Comparison of ENCODE assay signal across 24 cellular contexts in the genomic region with DNA sequence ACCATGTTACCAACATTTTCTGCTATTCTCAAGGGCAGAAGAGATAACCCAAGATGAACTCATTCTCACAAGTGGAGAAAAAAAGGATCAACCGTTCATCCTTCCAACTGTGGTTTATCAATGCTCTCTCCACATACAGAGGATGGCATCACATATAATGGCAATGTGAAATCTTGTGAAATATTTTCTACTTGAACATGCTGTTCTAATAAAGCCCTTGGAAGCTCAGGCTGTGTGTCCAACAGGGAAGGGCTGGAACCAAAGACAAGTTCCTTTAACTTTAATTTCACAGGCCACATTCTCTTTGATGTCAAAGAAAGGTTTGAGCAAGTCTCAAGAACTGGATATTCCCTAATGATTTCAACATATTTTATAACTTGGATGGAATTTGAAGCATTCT.
"Had no signal": no experiment of that assay in that cellular context is flagged by ENCODE, and none has a peak within 500 bp of the region (broad histone marks: within the 10 kb centered on the region; RNA-seq: fewer than 3 reads in every experiment).

No MANE protein-coding gene starts in this region.

- H3K4me3 ChIP-seq: dorsolateral prefrontal cortex, heart right ventricle, mucosa of descending colon, right atrium auricular region, sigmoid colon, skin epidermis, spleen, thoracic aorta, transverse colon, vagina had no signal

- DNase-seq: central memory CD4-positive, alpha-beta T cell; dorsolateral prefrontal cortex; effector CD4-positive, alpha-beta T cell; heart right ventricle; mesenchymal stem cell; mucosa of descending colon; naive B cell; sigmoid colon; spleen; stimulated activated CD4-positive, alpha-beta T cell treated with anti-CD3 and anti-CD28 coated beads, Interleukin-4, amount 100 ng/mL, for 4 hours; stimulated activated naive CD8-positive, alpha-beta T cell treated with anti-CD3 and anti-CD28 coated beads, Interleukin-15, Interleukin-2, amounts not matched to agents 100 U/mL and 50 U/mL, for 24 hours; substantia nigra; transverse colon had no signal

- H2AFZ ChIP-seq: parathyroid adenoma had no signal

- H3K4me1 ChIP-seq: parathyroid adenoma, sigmoid colon, spleen, transverse colon had no signal

- FAIRE-seq: colon, frontal cortex, keratinocyte had no signal

- H3K9me3 ChIP-seq: heart right ventricle, mucosa of descending colon, neutrophil, right atrium auricular region, sigmoid colon, spleen, thoracic aorta, transverse colon, vagina had no signal

- H3K27me3 ChIP-seq: dorsolateral prefrontal cortex, heart right ventricle, right atrium auricular region, sigmoid colon, transverse colon, vagina had no signal

- H3K27ac ChIP-seq: neutrophil, parathyroid adenoma, skin epidermis, spleen, thoracic aorta, transverse colon, vagina had no signal

- ATAC-seq: mucosa of descending colon; natural killer cell treated with Interleukin-12 subunit alpha and Interleukin-12 subunit beta and Interleukin-15 and Interleukin-18, amount 100 ng/mL, for 72 hours; stimulated activated memory B cell treated with anti-CD40 and anti-IgM and Interleukin-4, amounts not matched to agents 10 μg/mL and 1 μg/mL and 100 μg/mL, for 72 hours; stimulated activated naive CD8-positive, alpha-beta T cell treated with anti-CD3 and anti-CD28 coated beads, Interleukin-15, Interleukin-2, amounts not matched to agents 100 U/mL and 50 U/mL, for 24 hours had no signal

- H3K36me3 ChIP-seq: heart right ventricle, neutrophil, right atrium auricular region, sigmoid colon, spleen, thoracic aorta, transverse colon, vagina had no signal

- H3K9ac ChIP-seq: parathyroid adenoma had no signal

- H3K79me2 ChIP-seq: parathyroid adenoma had no signal
